1 cellular context compared by ENCODE assay signal in genomic region chr6:34132486-34133185, GRCh38.
TF ChIP-seq lines count a peak whose summit lies in the region.

No MANE protein-coding gene starts in this region.

TF ChIP-seq in HepG2, 621 proteins besides CTCF, POLR2A, EP300 and RAD21 (continued from another document and continues in another):
- TF ChIP-seq ZBTB40 (IDR thresholded peaks at IDR 0.05) (no peak), ZBTB40 (CRISPR knock-in tag; IDR thresholded peaks at IDR 0.05) (no peak), KLF12 (CRISPR knock-in tag; IDR thresholded peaks at IDR 0.05; ENCODE audit: borderline replicate concordance) (peak; percentile 66; the same call in 1 of the 2 replicates), ZNF576 (CRISPR knock-in tag; IDR thresholded peaks at IDR 0.05) (no peak), ZBTB42 (CRISPR knock-in tag; IDR thresholded peaks at IDR 0.05) (0 out of 2 replicates have a peak, but pooled peaks have one; percentile 51), ZNF501 (CRISPR knock-in tag; IDR thresholded peaks at IDR 0.05) (peak; percentile 62; the same call in 1 of the 2 replicates), KAT2B (IDR thresholded peaks at IDR 0.05; ENCODE audit: borderline replicate concordance, low read depth, low read length) (no peak), YEATS4 (CRISPR knock-in tag; IDR thresholded peaks at IDR 0.05; ENCODE audit: borderline replicate concordance) (no peak), REL (CRISPR knock-in tag; conservative IDR thresholded peaks at IDR 0.05) (0 out of 2 replicates have a peak, but pooled peaks have one; percentile 73), CHCHD3 (CRISPR knock-in tag; IDR thresholded peaks at IDR 0.05) (0 out of 2 replicates have a peak, but pooled peaks have one; percentile 65), IRX3 (CRISPR knock-in tag; IDR thresholded peaks at IDR 0.05; ENCODE audit: borderline replicate concordance, low read depth) (peak; percentile 69; the same call in 1 of the 2 replicates), ZNF496 (CRISPR knock-in tag; IDR thresholded peaks at IDR 0.05; ENCODE audit: insufficient replicate concordance) (no peak), TEF (CRISPR knock-in tag; IDR thresholded peaks at IDR 0.05) (peak; percentile 77; the same call in 1 of the 2 replicates), ELF3 (CRISPR knock-in tag; IDR thresholded peaks at IDR 0.05) (peak; percentile 59), ZNF263 (CRISPR knock-in tag; IDR thresholded peaks at IDR 0.05) (0 out of 2 replicates have a peak, but pooled peaks have one; percentile 28), ZNF7 (CRISPR knock-in tag; IDR thresholded peaks at IDR 0.05) (peak; percentile 28; the same call in 1 of the 2 replicates), MZF1 (CRISPR knock-in tag; IDR thresholded peaks at IDR 0.05; ENCODE audit: borderline replicate concordance) (no peak), GMEB2 (CRISPR knock-in tag; IDR thresholded peaks at IDR 0.05; ENCODE audit: low read depth) (no peak), SATB2 (CRISPR knock-in tag; IDR thresholded peaks at IDR 0.05) (peak; percentile 81; the same call in 1 of the 2 replicates), PRDM4 (CRISPR knock-in tag; IDR thresholded peaks at IDR 0.05; ENCODE audit: borderline replicate concordance) (peak; percentile 74; the same call in 1 of the 2 replicates), KLF6 (CRISPR knock-in tag; IDR thresholded peaks at IDR 0.05) (peak; percentile 79; the same call in 1 of the 2 replicates), SAP130 (CRISPR knock-in tag; IDR thresholded peaks at IDR 0.05; ENCODE audit: low read depth) (peak; percentile 53; the same call in 1 of the 2 replicates), SRY (CRISPR knock-in tag; IDR thresholded peaks at IDR 0.05) (peak; percentile 81; the same call in 1 of the 2 replicates), ZNF44 (CRISPR knock-in tag; IDR thresholded peaks at IDR 0.05) (no peak), XBP1 (CRISPR knock-in tag; IDR thresholded peaks at IDR 0.05) (no peak), MED1 (CRISPR knock-in tag; IDR thresholded peaks at IDR 0.05) (peak; percentile 24; the same call in 1 of the 2 replicates), KLF9 (CRISPR knock-in tag; IDR thresholded peaks at IDR 0.05; ENCODE audit: low read depth) (no peak), ZBTB43 (CRISPR knock-in tag; conservative IDR thresholded peaks at IDR 0.05) (no peak; the same call in 1 of the 2 replicates), TFDP1 (CRISPR knock-in tag; IDR thresholded peaks at IDR 0.05; ENCODE audit: borderline replicate concordance) (no peak), ZBED4 (CRISPR knock-in tag; IDR thresholded peaks at IDR 0.05; ENCODE audit: borderline replicate concordance) (peak; percentile 87), CBFB (CRISPR knock-in tag; IDR thresholded peaks at IDR 0.05) (no peak; the same call in 1 of the 2 replicates), IKZF5 (CRISPR knock-in tag; IDR thresholded peaks at IDR 0.05) (0 out of 2 replicates have a peak, but pooled peaks have one; percentile 52), LCORL (IDR thresholded peaks at IDR 0.05) (no peak), LCORL (CRISPR knock-in tag; IDR thresholded peaks at IDR 0.05) (no peak), ATF1 (CRISPR knock-in tag; IDR thresholded peaks at IDR 0.05) (no peak)
